6 cellular contexts compared by ENCODE assay signal in genomic region chr5:179283908-179284307, GRCh38.
A peak's percentile ranks its signal among the peaks of the same experiment; 100 is the strongest.
DNase-seq lines count a peak whose midpoint lies in the region; ATAC-seq and TF ChIP-seq lines count a peak whose summit lies in the region.
"Not testable (repeated sequence)": the region's sequence is repeated elsewhere in the genome, so short reads cannot be mapped to it uniquely, and the experiment has no call there.

No MANE protein-coding gene starts in this region.

- ATAC-seq in WTC11, sciatic nerve, upper lobe of right lung: not testable (repeated sequence)

- POLR2A ChIA-PET in WTC11 (lab: Charles Lee): not testable (repeated sequence)

- not testable (repeated sequence) for H3K27me3 ChIP-seq in ovary, suprapubic skin, upper lobe of right lung

- not testable (repeated sequence) for H3K4me3 Mint-ChIP-seq in WTC11

- peaks cover 13% of the 10 kb centered on the region for H3K4me1 ChIP-seq in ovary (ENCODE audit: insufficient read depth)
- not testable (repeated sequence) for H3K4me1 ChIP-seq in suprapubic skin, upper lobe of right lung

- TF ChIP-seq CTCF in WTC11 (IDR thresholded peaks at IDR 0.05); coronary artery (IDR thresholded peaks at IDR 0.05); ovary (IDR thresholded peaks at IDR 0.05); suprapubic skin (IDR thresholded peaks at IDR 0.05); upper lobe of right lung (IDR thresholded peaks at IDR 0.05): not testable (repeated sequence)

- peak overlapping the region; percentile 70 to 92 for H3K27ac ChIP-seq in coronary artery
- H3K27ac ChIP-seq in ovary, suprapubic skin, upper lobe of right lung: not testable (repeated sequence)

- H3K4me3 ChIP-seq in coronary artery, ovary, suprapubic skin, upper lobe of right lung: not testable (repeated sequence)

- CTCF ChIA-PET in WTC11 (lab: Charles Lee): not testable (repeated sequence)

- not testable (repeated sequence) for H3K27me3 Mint-ChIP-seq in WTC11 (ENCODE audit: low read depth)

- DNase-seq in WTC11 (ENCODE audit: low spot score); coronary artery (ENCODE audit: low spot score): not testable (repeated sequence)
- DNase-seq in ovary: peak in 3 of 5 donors; percentile 6 to 21 (median 15)
- DNase-seq in sciatic nerve (ENCODE audit: low spot score): peak; percentile 17
- peak; percentile 16 to 55 for DNase-seq in suprapubic skin (ENCODE audit: low spot score in 2 of 2)
- peak; percentile 19 for DNase-seq in upper lobe of right lung

- H3K9me3 Mint-ChIP-seq in WTC11: not testable (repeated sequence)

- TF ChIP-seq POLR2A in ovary (IDR thresholded peaks at IDR 0.05); suprapubic skin (IDR thresholded peaks at IDR 0.05): not testable (repeated sequence)

- intact Hi-C loops in ovary (cut with DNase I); sciatic nerve (cut with DNase I); upper lobe of right lung (cut with DNase I): not testable (repeated sequence)

- not testable (repeated sequence) for TF ChIP-seq EP300 in ovary (IDR thresholded peaks at IDR 0.05); suprapubic skin (IDR thresholded peaks at IDR 0.05)

- H3K27ac Mint-ChIP-seq in WTC11: not testable (repeated sequence)

- not testable (repeated sequence) for H3K36me3 ChIP-seq in ovary, suprapubic skin, upper lobe of right lung

- H3K36me3 Mint-ChIP-seq in WTC11: not testable (repeated sequence)

- 96 to 99% (median 97%) methylated on average over 10 of the region's 10 CpGs for WGBS in ovary, 3 donors
- 91% methylated on average over 10 of the region's 10 CpGs for WGBS in suprapubic skin

- not testable (repeated sequence) for H3K4me1 Mint-ChIP-seq in WTC11

- not testable (repeated sequence) for H3K9me3 ChIP-seq in ovary, suprapubic skin, upper lobe of right lung

TF ChIP-seq in WTC11, 78 proteins besides CTCF, POLR2A, EP300 and RAD21:
- TF ChIP-seq HMGA2 (CRISPR knock-in tag; IDR thresholded peaks at IDR 0.05): peak; percentile 88
